13 cellular contexts compared by ENCODE assay signal in genomic region chr14:68945190-68945584, GRCh38. TPM values are rescaled to one million over a fixed set of nuclear protein-coding genes. Genes with fewer than 3 reads are reported as not detected.
A peak's percentile ranks its signal among the peaks of the same experiment; 100 is the strongest.
DNase-seq lines count a peak whose midpoint lies in the region; ATAC-seq and TF ChIP-seq lines count a peak whose summit lies in the region.
"Had no signal": no experiment of that assay in that cellular context is flagged by ENCODE, and none has a peak within 500 bp of the region (broad histone marks: within the 10 kb centered on the region; RNA-seq: fewer than 3 reads in every experiment).

No MANE protein-coding gene starts in this region.

- DNase-seq in activated naive CD4-positive, alpha-beta T cell treated with anti-CD3 and anti-CD28 coated beads, Interleukin-2, amount 10 ng/mL, durations not matched to agents 7 days and 5 days: no peak
- DNase-seq in breast epithelium (ENCODE audit: low spot score in 2 of 2) (no peak), type B pancreatic cell (ENCODE audit: extremely low spot score, unreplicated experiment) (no peak), putamen (ENCODE audit: low spot score) (no peak), AML-193 (lab: John Stamatoyannopoulos, UW) (no peak), left lung (no peak)
- DNase-seq in naive thymus-derived CD4-positive, alpha-beta T cell: peak in 6 of 9 donors; percentile 43 to 64 (median 50)
- DNase-seq: activated effector memory CD4-positive, alpha-beta T cell treated with Interleukin-2 at 50 U/mL for 16 hours; KBM-7; mesendoderm; WERI-Rb-1 had no signal

- peak overlapping the region; percentile 61 for H3K4me3 Mint-ChIP-seq in activated naive CD4-positive, alpha-beta T cell treated with anti-CD3 and anti-CD28 coated beads, Interleukin-2, amount 50 U/mL, for 24 hours
- H3K4me3 Mint-ChIP-seq in activated naive CD4-positive, alpha-beta T cell treated with anti-CD3 and anti-CD28 coated beads, Interleukin-2, amount 10 ng/mL, durations not matched to agents 7 days and 5 days: no peak overlapping the region
- peak overlapping the region in 9 of 10 donors; percentile 41 to 83 (median 79) for H3K4me3 Mint-ChIP-seq in naive thymus-derived CD4-positive, alpha-beta T cell
- peak overlapping the region; percentile 1 for H3K4me3 Mint-ChIP-seq in type B pancreatic cell

- H3K9me3 Mint-ChIP-seq in activated naive CD4-positive, alpha-beta T cell treated with anti-CD3 and anti-CD28 coated beads, Interleukin-2, amount 50 U/mL, for 24 hours: no peaks in the 10 kb centered on the region
- no peaks in the 10 kb centered on the region for H3K9me3 Mint-ChIP-seq in activated naive CD4-positive, alpha-beta T cell treated with anti-CD3 and anti-CD28 coated beads, Interleukin-2, amount 10 ng/mL, durations not matched to agents 7 days and 5 days
- peaks cover 0 to 1% (median 0%) of the 10 kb centered on the region in 11 donors for H3K9me3 Mint-ChIP-seq in naive thymus-derived CD4-positive, alpha-beta T cell
- no peaks in the 10 kb centered on the region for H3K9me3 Mint-ChIP-seq in type B pancreatic cell

- no peak for TF ChIP-seq CTCF in breast epithelium (IDR thresholded peaks at IDR 0.05)
- TF ChIP-seq CTCF in type B pancreatic cell (conservative IDR thresholded peaks at IDR 0.05): no peak
- TF ChIP-seq CTCF in left lung (IDR thresholded peaks at IDR 0.05): no peak

- H3K4me1 ChIP-seq in breast epithelium (peaks cover 29 to 68% of the 10 kb centered on the region in 2 donors), left lung (peaks cover 41 to 95% of the 10 kb centered on the region in 2 donors)
- peaks cover 0 to 70% of the 10 kb centered on the region in 2 donors for H3K4me1 ChIP-seq in naive thymus-derived CD4-positive, alpha-beta T cell (ENCODE audit: control insufficient read depth in 2 of 2, insufficient read depth in 2 of 2, low read length in 2 of 2)

- H3K9me3 ChIP-seq in breast epithelium (no peaks in the 10 kb centered on the region), left lung (no peaks in the 10 kb centered on the region)
- H3K9me3 ChIP-seq in naive thymus-derived CD4-positive, alpha-beta T cell (ENCODE audit: control insufficient read depth in 2 of 3, low read length in 3 of 3): no peaks in the 10 kb centered on the region
- H3K9me3 ChIP-seq: heart left ventricle had no signal

- no peaks in the 10 kb centered on the region for H3K36me3 ChIP-seq in breast epithelium
- peaks cover 0 to 19% (median 0%) of the 10 kb centered on the region in 3 experiments for H3K36me3 ChIP-seq in naive thymus-derived CD4-positive, alpha-beta T cell (ENCODE audit: control insufficient read depth in 2 of 3, insufficient read depth in 3 of 3, low read length in 3 of 3)
- peaks cover 0 to 4% of the 10 kb centered on the region in 2 donors for H3K36me3 ChIP-seq in left lung
- H3K36me3 ChIP-seq: heart left ventricle, WERI-Rb-1 had no signal

- no peak for TF ChIP-seq POLR2A in breast epithelium (IDR thresholded peaks at IDR 0.05)

- H3K4me3 ChIP-seq in breast epithelium: no peak overlapping the region
- H3K4me3 ChIP-seq in naive thymus-derived CD4-positive, alpha-beta T cell (ENCODE audit: low read length): no peak overlapping the region
- no peak overlapping the region for H3K4me3 ChIP-seq in left lung
- H3K4me3 ChIP-seq: heart left ventricle had no signal

- intact Hi-C loops in breast epithelium (cut with DNase I; ENCODE audit: low total_unique reads) (no loop called here), left lung (cut with DNase I) (no loop called here)
- intact Hi-C loops in naive thymus-derived CD4-positive, alpha-beta T cell (cut with micrococcal nuclease): loop anchor here in 1 of 2 donors (1.0 kb wide), 1 partner anchor 34 kb away; the partner anchor contains the start of gene ACTN1

- H3K27ac Mint-ChIP-seq in activated naive CD4-positive, alpha-beta T cell treated with anti-CD3 and anti-CD28 coated beads, Interleukin-2, amount 50 U/mL, for 24 hours: peak overlapping the region; percentile 81
- no peak overlapping the region for H3K27ac Mint-ChIP-seq in activated naive CD4-positive, alpha-beta T cell treated with anti-CD3 and anti-CD28 coated beads, Interleukin-2, amount 10 ng/mL, durations not matched to agents 7 days and 5 days
- H3K27ac Mint-ChIP-seq in naive thymus-derived CD4-positive, alpha-beta T cell: peak overlapping the region in 8 of 9 donors; percentile 88 to 99 (median 93)
- peak overlapping the region; percentile 57 for H3K27ac Mint-ChIP-seq in type B pancreatic cell

- H3K27ac ChIP-seq in breast epithelium (peak overlapping the region; percentile 83 to 94), left lung (peak overlapping the region in 1 of 2 donors; percentile 74)
- H3K27ac ChIP-seq in naive thymus-derived CD4-positive, alpha-beta T cell (ENCODE audit: low read depth, low read length): peak overlapping the region; percentile 59
- H3K27ac ChIP-seq: WERI-Rb-1 had no signal

- peaks cover 2% of the 10 kb centered on the region for H3K36me3 Mint-ChIP-seq in activated naive CD4-positive, alpha-beta T cell treated with anti-CD3 and anti-CD28 coated beads, Interleukin-2, amount 50 U/mL, for 24 hours
- H3K36me3 Mint-ChIP-seq in activated naive CD4-positive, alpha-beta T cell treated with anti-CD3 and anti-CD28 coated beads, Interleukin-2, amount 10 ng/mL, durations not matched to agents 7 days and 5 days: peaks cover 1% of the 10 kb centered on the region
- H3K36me3 Mint-ChIP-seq in naive thymus-derived CD4-positive, alpha-beta T cell: peaks cover 0 to 18% (median 0%) of the 10 kb centered on the region in 5 donors
- H3K36me3 Mint-ChIP-seq in type B pancreatic cell: peaks cover 12% of the 10 kb centered on the region

- no peaks in the 10 kb centered on the region for H3K27me3 Mint-ChIP-seq in activated naive CD4-positive, alpha-beta T cell treated with anti-CD3 and anti-CD28 coated beads, Interleukin-2, amount 50 U/mL, for 24 hours
- H3K27me3 Mint-ChIP-seq in activated naive CD4-positive, alpha-beta T cell treated with anti-CD3 and anti-CD28 coated beads, Interleukin-2, amount 10 ng/mL, durations not matched to agents 7 days and 5 days: no peaks in the 10 kb centered on the region
- H3K27me3 Mint-ChIP-seq in naive thymus-derived CD4-positive, alpha-beta T cell: no peaks in the 10 kb centered on the region
- no peaks in the 10 kb centered on the region for H3K27me3 Mint-ChIP-seq in type B pancreatic cell

- CTCF ChIA-PET in activated naive CD4-positive, alpha-beta T cell treated with anti-CD3 and anti-CD28 coated beads, Interleukin-2, amount 10 ng/mL, durations not matched to agents 7 days and 5 days (lab: Charles Lee): interaction anchor here (0.6 to 1.5 kb wide), 3 partner anchors 33 to 49 kb away, joined by 3 to 4 read pairs (median 4); no protein-coding TSS in a partner anchor
- CTCF ChIA-PET in naive thymus-derived CD4-positive, alpha-beta T cell (lab: Charles Lee): interaction anchor here (0.7 to 1.4 kb wide), 7 partner anchors 10 to 57 kb away, joined by 3 to 5 read pairs (median 4); no protein-coding TSS in a partner anchor

- POLR2A ChIA-PET in naive thymus-derived CD4-positive, alpha-beta T cell (lab: Charles Lee): interaction anchor here (0.7 to 1.9 kb wide), 6 partner anchors 10 to 103 kb away, joined by 3 to 8 read pairs (median 3); no protein-coding TSS in a partner anchor

- H3K27me3 ChIP-seq in breast epithelium (no peaks in the 10 kb centered on the region), left lung (no peaks in the 10 kb centered on the region)
- no peaks in the 10 kb centered on the region for H3K27me3 ChIP-seq in naive thymus-derived CD4-positive, alpha-beta T cell (ENCODE audit: control insufficient read depth in 2 of 2, insufficient read depth in 2 of 2, low read length in 2 of 2)
- H3K27me3 ChIP-seq: heart left ventricle had no signal

- ATAC-seq in naive thymus-derived CD4-positive, alpha-beta T cell: peak; percentile 62
- ATAC-seq in left lung: no peak
- ATAC-seq: heart left ventricle had no signal

- peaks cover 95% of the 10 kb centered on the region for H3K4me1 Mint-ChIP-seq in activated naive CD4-positive, alpha-beta T cell treated with anti-CD3 and anti-CD28 coated beads, Interleukin-2, amount 50 U/mL, for 24 hours
- H3K4me1 Mint-ChIP-seq in activated naive CD4-positive, alpha-beta T cell treated with anti-CD3 and anti-CD28 coated beads, Interleukin-2, amount 10 ng/mL, durations not matched to agents 7 days and 5 days: peaks cover 41% of the 10 kb centered on the region
- H3K4me1 Mint-ChIP-seq in naive thymus-derived CD4-positive, alpha-beta T cell: peaks cover 19 to 98% (median 93%) of the 10 kb centered on the region in 7 donors
- peaks cover 74% of the 10 kb centered on the region for H3K4me1 Mint-ChIP-seq in type B pancreatic cell (ENCODE audit: unreplicated experiment)

RNA-seq across cellular contexts. Expression of gene ACTN1, which starts 33.9 kb away (rescaled TPM):
- 100 to 1,000 TPM in 2 of 3 donors, 10 to 100 TPM in 1; 75.0 to 295 (median 290) TPM for total RNA-seq in breast epithelium
- total RNA-seq in naive thymus-derived CD4-positive, alpha-beta T cell: 100 to 1,000 TPM in 4 of 5 experiments, 10 to 100 TPM in 1; 41.3 to 249 (median 227) TPM
- polyA plus RNA-seq in naive thymus-derived CD4-positive, alpha-beta T cell: 100 to 1,000 TPM; 188 to 390 TPM
- 128 and 176 TPM in 2 replicates for total RNA-seq in type B pancreatic cell (ENCODE audit: low replicate concordance)
- total RNA-seq in left lung: 100 to 1,000 TPM; 164 to 225 TPM

Comparison
In these comparisons a context has a peak if more than half of its experiments do, and no peak if none do; other contexts are left out.
1. DNase-seq: peak in naive thymus-derived CD4-positive, alpha-beta T cell (6 of 9); none in activated naive CD4-positive, alpha-beta T cell treated with anti-CD3 and anti-CD28 coated beads, Interleukin-2, amount 10 ng/mL, durations not matched to agents 7 days and 5 days (single experiment), breast epithelium (0 of 2), type B pancreatic cell (single experiment), putamen (single experiment), AML-193 (0 of 2) and left lung (0 of 2).